Comparison of ENCODE assay signal across 15 cellular contexts in genomic region chr10:11154333-11154732, GRCh38.
DNase-seq lines count a peak whose midpoint lies in the region; ATAC-seq, FAIRE-seq and TF ChIP-seq lines count a peak whose summit lies in the region.
"Had no signal": no experiment of that assay in that cellular context is flagged by ENCODE, and none has a peak within 500 bp of the region (broad histone marks: within the 10 kb centered on the region; RNA-seq: fewer than 3 reads in every experiment).

No MANE protein-coding gene starts in this region.

- peak; percentile 88 for FAIRE-seq in GM19239 (lab: Jason Lieb, UNC)
- FAIRE-seq: small intestine had no signal

- peaks cover 96% of the 10 kb centered on the region for H3K4me1 ChIP-seq in CD8-positive, alpha-beta T cell (ENCODE audit: insufficient read depth, low read length)

- H3K4me1 Mint-ChIP-seq in CD8-positive, alpha-beta T cell (ENCODE audit: low read depth): peaks cover 96% of the 10 kb centered on the region
- H3K4me1 Mint-ChIP-seq in WTC11: peaks cover 65% of the 10 kb centered on the region

- peak overlapping the region; percentile 27 for H3K4me3 Mint-ChIP-seq in CD8-positive, alpha-beta T cell
- no peak overlapping the region for H3K4me3 Mint-ChIP-seq in WTC11
- H3K4me3 Mint-ChIP-seq: activated CD8-positive, alpha-beta T cell treated with anti-CD3 and anti-CD28 coated beads, Interleukin-2, amount 10 ng/mL, durations not matched to agents 7 days and 5 days had no signal

- ATAC-seq in CD8-positive, alpha-beta T cell: no peak
- ATAC-seq in HG03108 (IDR thresholded peaks at IDR 0.05; ENCODE audit: unreplicated experiment) (peak; percentile 67), WTC11 (no peak)
- ATAC-seq: activated CD8-positive, alpha-beta T cell treated with anti-CD3 and anti-CD28 coated beads, Interleukin-2, amount 10 ng/mL, durations not matched to agents 7 days and 5 days; left lung had no signal

- no peaks in the 10 kb centered on the region for H3K9me3 ChIP-seq in CD8-positive, alpha-beta T cell (ENCODE audit: low read length)
- H3K9me3 ChIP-seq: HAP-1, left lung, neutrophil, Peyer's patch had no signal

- TF ChIP-seq CTCF in CD8-positive, alpha-beta T cell (IDR thresholded peaks at IDR 0.05): no peak
- TF ChIP-seq CTCF in WTC11 (IDR thresholded peaks at IDR 0.05): no peak
- TF ChIP-seq CTCF in RWPE1 (conservative IDR thresholded peaks at IDR 0.05; ENCODE audit: low read depth): no peak

- peak overlapping the region; percentile 55 for H3K27ac Mint-ChIP-seq in CD8-positive, alpha-beta T cell
- H3K27ac Mint-ChIP-seq in WTC11: no peak overlapping the region
- H3K27ac Mint-ChIP-seq: activated CD8-positive, alpha-beta T cell treated with anti-CD3 and anti-CD28 coated beads, Interleukin-2, amount 10 ng/mL, durations not matched to agents 7 days and 5 days had no signal

- POLR2A ChIA-PET in CD8-positive, alpha-beta T cell (lab: Charles Lee): interaction anchor here (0.7 to 11.6 kb wide), 3 partner anchors 8 to 41 kb away, joined by 4 to 319 read pairs (median 4); no protein-coding TSS in a partner anchor
- POLR2A ChIA-PET in WTC11 (lab: Charles Lee): no interaction called here
- POLR2A ChIA-PET in RWPE1 (lab: Yijun Ruan, JAX; ENCODE audit: low non-redundant PET): no interaction called here

- H3K27me3 ChIP-seq in CD8-positive, alpha-beta T cell (ENCODE audit: insufficient read depth, low read length): no peaks in the 10 kb centered on the region
- H3K27me3 ChIP-seq: left lung, neutrophil, Peyer's patch had no signal

- H3K36me3 Mint-ChIP-seq in CD8-positive, alpha-beta T cell: no peaks in the 10 kb centered on the region
- no peaks in the 10 kb centered on the region for H3K36me3 Mint-ChIP-seq in WTC11

- H3K9me3 Mint-ChIP-seq in CD8-positive, alpha-beta T cell: no peaks in the 10 kb centered on the region
- H3K9me3 Mint-ChIP-seq in WTC11: no peaks in the 10 kb centered on the region

- CTCF ChIA-PET in CD8-positive, alpha-beta T cell (lab: Charles Lee): no interaction called here
- CTCF ChIA-PET in WTC11 (lab: Charles Lee): interaction anchor here (1.0 kb wide), 1 partner anchor 11 kb away, joined by 3 read pairs; no protein-coding TSS in a partner anchor
- CTCF ChIA-PET in RWPE1 (lab: Yijun Ruan, JAX): no interaction called here

- DNase-seq in CD8-positive, alpha-beta T cell: peak in 2 of 7 experiments; percentile 4 to 25
- DNase-seq in GM19239 (ENCODE audit: insufficient read length, low spot score): no peak
- DNase-seq in left kidney (ENCODE audit: low read depth, low spot score): peak; percentile 33
- DNase-seq in WTC11 (ENCODE audit: low spot score): no peak
- DNase-seq in T-helper 9 cell: no peak
- DNase-seq in RWPE1 (ENCODE audit: low spot score): no peak
- DNase-seq in NCI-H446 treated with DMSO at 0.1 percent for 48 hours (lab: John Stamatoyannopoulos, UW): no peak
- DNase-seq: activated CD8-positive, alpha-beta T cell treated with anti-CD3 and anti-CD28 coated beads, Interleukin-2, amount 10 ng/mL, durations not matched to agents 7 days and 5 days; left lung; NCI-H510A; small intestine had no signal

- H3K36me3 ChIP-seq in CD8-positive, alpha-beta T cell (ENCODE audit: insufficient read depth, low read length): no peaks in the 10 kb centered on the region
- H3K36me3 ChIP-seq: HAP-1, left lung, neutrophil, Peyer's patch had no signal

- no peak overlapping the region for H3K4me3 ChIP-seq in CD8-positive, alpha-beta T cell (ENCODE audit: low read depth, low read length)
- H3K4me3 ChIP-seq: HAP-1, left lung, Peyer's patch had no signal

- intact Hi-C loops in CD8-positive, alpha-beta T cell (cut with DNase I, micrococcal nuclease): no loop called here

- H3K27me3 Mint-ChIP-seq in CD8-positive, alpha-beta T cell (ENCODE audit: low read depth): no peaks in the 10 kb centered on the region
- no peaks in the 10 kb centered on the region for H3K27me3 Mint-ChIP-seq in WTC11 (ENCODE audit: low read depth)

- H3K27ac ChIP-seq in CD8-positive, alpha-beta T cell (ENCODE audit: low read depth, low read length): no peak overlapping the region
- no peak overlapping the region for H3K27ac ChIP-seq in RWPE1
- H3K27ac ChIP-seq: left lung, neutrophil had no signal

TF ChIP-seq in WTC11, 78 proteins besides CTCF, POLR2A, EP300 and RAD21:
- TF ChIP-seq ZNF219 (CRISPR knock-in tag; IDR thresholded peaks at IDR 0.05; ENCODE audit: borderline replicate concordance) (no peak), TCF7 (CRISPR knock-in tag; IDR thresholded peaks at IDR 0.05; ENCODE audit: low read depth) (no peak), ZNF263 (CRISPR knock-in tag; IDR thresholded peaks at IDR 0.05; ENCODE audit: low read depth) (no peak)
